In the genomic region with DNA sequence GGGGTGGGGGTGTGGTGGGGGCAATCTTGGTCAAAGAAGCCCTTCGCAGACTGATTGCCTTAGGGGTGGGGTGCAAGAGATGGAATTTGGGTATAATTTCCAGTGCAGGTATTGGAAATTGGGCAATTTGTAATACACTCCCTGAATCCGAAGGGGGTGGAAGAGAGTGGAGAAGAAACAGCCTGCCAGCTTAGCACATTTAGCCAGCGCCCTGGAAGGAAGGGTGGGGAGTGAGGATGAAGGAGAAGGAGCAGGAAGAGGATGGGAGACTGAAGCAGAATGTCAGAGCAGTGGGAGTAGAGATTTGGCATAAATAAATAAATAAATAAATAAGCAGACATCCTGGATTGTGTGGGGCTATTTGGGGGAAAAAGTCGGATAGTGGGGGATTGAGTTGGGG, we compare ENCODE assay signal across 1 cellular context.
TF ChIP-seq lines count a peak whose summit lies in the region.

No MANE protein-coding gene starts in this region.

TF ChIP-seq in H1, 55 proteins besides CTCF, POLR2A, EP300 and RAD21:
- TF ChIP-seq TAF7 (optimal IDR thresholded peaks at IDR 0.05; ENCODE audit: borderline replicate concordance, low read depth, low read length) (no peak), HDAC2 (IDR thresholded peaks at IDR 0.05; ENCODE audit: borderline replicate concordance in 1 of 2, low read depth in 2 of 2, low read length in 2 of 2) (no peak), KDM1A (IDR thresholded peaks at IDR 0.05; ENCODE audit: borderline replicate concordance, low read length) (no peak), BRCA1 (IDR thresholded peaks at IDR 0.05; ENCODE audit: low read depth, low read length) (no peak), KDM5A (IDR thresholded peaks at IDR 0.05; ENCODE audit: low read length) (no peak)
- TF ChIP-seq, protein P1, sequence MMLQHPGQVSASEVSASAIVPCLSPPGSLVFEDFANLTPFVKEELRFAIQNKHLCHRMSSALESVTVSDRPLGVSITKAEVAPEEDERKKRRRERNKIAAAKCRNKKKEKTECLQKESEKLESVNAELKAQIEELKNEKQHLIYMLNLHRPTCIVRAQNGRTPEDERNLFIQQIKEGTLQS (IDR thresholded peaks at IDR 0.05; ENCODE audit: insufficient read depth, low read depth, low read length) = no peak
TF ChIP-seq in H1: peak in this region for 0.
